Comparison of ENCODE assay signal across 20 cellular contexts in genomic region chr1:245748246-245748645, GRCh38.
DNase-seq lines count a peak whose midpoint lies in the region; TF ChIP-seq lines count a peak whose summit lies in the region.
"Had no signal": no experiment of that assay in that cellular context is flagged by ENCODE, and none has a peak within 500 bp of the region (broad histone marks: within the 10 kb centered on the region; RNA-seq: fewer than 3 reads in every experiment).

No MANE protein-coding gene starts in this region.

- no peak overlapping the region for H3K27ac ChIP-seq in adrenal gland
- H3K27ac ChIP-seq: RWPE1, SJSA1 had no signal

- H3K27me3 ChIP-seq in H7 (ENCODE audit: control insufficient read depth, insufficient read depth, low read length): no peaks in the 10 kb centered on the region; the same call in 1 of the 2 replicates
- H3K27me3 ChIP-seq in adrenal gland: no peaks in the 10 kb centered on the region
- H3K27me3 ChIP-seq: BE2C, SJSA1 had no signal

- no peaks in the 10 kb centered on the region for H3K9me3 ChIP-seq in adrenal gland (replicated peaks in 1 of 3)
- H3K9me3 ChIP-seq: BE2C, SJSA1 had no signal

- intact Hi-C loops in adrenal gland (cut with DNase I): no loop called here

- H3K36me3 ChIP-seq in H7 (replicated peaks; ENCODE audit: control insufficient read depth, insufficient read depth, low read length) (no peaks in the 10 kb centered on the region), adrenal gland (replicated peaks in 1 of 2) (no peaks in the 10 kb centered on the region)
- H3K36me3 ChIP-seq: SJSA1 had no signal

- no peaks in the 10 kb centered on the region for H3K4me1 ChIP-seq in adrenal gland (replicated peaks in 1 of 2)
- H3K4me1 ChIP-seq: SJSA1 had no signal

- 78 to 95% (median 92%) methylated on average over 10 of the region's 10 CpGs for whole genome bisulfite sequencing in adrenal gland, 4 donors

- H3K4me3 ChIP-seq in H7 (ENCODE audit: insufficient read depth, low read depth, low read length) (no peak overlapping the region), adrenal gland (no peak overlapping the region)
- H3K4me3 ChIP-seq: SJSA1 had no signal

- DNase-seq in H7 (peak; percentile 38), amniotic epithelial cell (ENCODE audit: low read depth) (peak; percentile 58), kidney glomerular epithelial cell (lab: John Stamatoyannopoulos, UW) (peak; percentile 23), retina (peak; percentile 67), adrenal gland (no peak), A172 (ENCODE audit: low spot score) (no peak), T1000 (lab: John Stamatoyannopoulos, UW) (no peak)
- DNase-seq: ACHN; BE2C; CD8-positive, alpha-beta T cell; DND-41; GF-D8; MM.1S; NCI-H1105; NCI-H187 treated with DMSO at 0.1 percent for 48 hours; NCI-H69; NK-92 treated with Interleukin-12 subunit alpha and Interleukin-12 subunit beta, amount 100 ng/mL, for 24 hours; OCI-M1 had no signal

- no peak for TF ChIP-seq POLR2A in adrenal gland (IDR thresholded peaks at IDR 0.05)

- TF ChIP-seq CTCF in adrenal gland (IDR thresholded peaks at IDR 0.05): no peak

Comparison
In these comparisons a context has a peak if more than half of its experiments do, and no peak if none do; other contexts are left out.
1. DNase-seq: peak in H7 (single experiment), amniotic epithelial cell (single experiment), kidney glomerular epithelial cell (single experiment) and retina (single experiment); none in adrenal gland (0 of 7), A172 (single experiment) and T1000 (single experiment).